ENCODE assay signal across 23 cellular contexts in the genomic region with DNA sequence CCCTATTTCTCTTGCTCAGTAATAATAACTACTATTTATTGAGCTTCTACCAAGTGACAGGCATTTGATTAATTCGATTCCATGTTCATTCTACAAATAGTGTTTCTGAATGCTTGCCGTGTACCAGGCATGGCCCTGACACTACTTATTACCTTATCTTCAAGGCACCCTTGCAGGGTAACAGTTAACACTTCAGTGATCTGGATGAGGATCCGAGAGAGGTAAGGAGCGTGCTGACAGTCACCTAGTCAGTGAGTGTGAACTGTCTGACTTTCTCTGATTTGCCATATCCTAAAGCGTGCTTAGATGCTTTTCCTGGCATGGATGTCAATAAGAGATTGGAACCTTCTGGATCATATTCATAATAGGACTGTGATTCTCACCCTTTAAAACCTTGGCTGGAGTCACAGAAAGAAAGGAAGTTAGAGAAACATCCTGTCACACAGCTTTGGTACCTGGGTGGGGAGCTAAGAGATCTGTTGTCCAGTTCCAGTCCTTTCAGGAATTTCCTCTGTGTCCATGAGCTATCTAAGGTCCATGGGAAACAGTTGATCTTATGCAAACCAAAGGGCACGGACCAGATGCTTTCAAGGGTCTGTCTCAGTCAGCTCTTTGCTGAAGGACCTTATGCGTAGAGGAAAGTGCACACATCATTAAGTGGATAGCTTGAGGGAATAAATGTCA. TPM values are rescaled to one million over a fixed set of nuclear protein-coding genes. Genes with fewer than 3 reads are reported as not detected.
DNase-seq lines count a peak whose midpoint lies in the region; ATAC-seq and TF ChIP-seq lines count a peak whose summit lies in the region.
"Had no signal": no experiment of that assay in that cellular context is flagged by ENCODE, and none has a peak within 500 bp of the region (broad histone marks: within the 10 kb centered on the region; RNA-seq: fewer than 3 reads in every experiment).

No MANE protein-coding gene starts in this region.

- TF ChIP-seq EP300 in suprapubic skin (IDR thresholded peaks at IDR 0.05) = no peak

- H3K27me3 ChIP-seq in gastrocnemius medialis (no peaks in the 10 kb centered on the region), A673 (replicated peaks; ENCODE audit: insufficient read depth, low read depth, low read length, poor library complexity) (no peaks in the 10 kb centered on the region), suprapubic skin (no peaks in the 10 kb centered on the region)
- H3K27me3 ChIP-seq: sigmoid colon, tibial artery had no signal

- H3K4me3 ChIP-seq in gastrocnemius medialis (peak overlapping the region in 1 of 4 donors; percentile 4), A673 (ENCODE audit: low read depth, low read length, poor library complexity, severe bottlenecking) (no peak overlapping the region), suprapubic skin (no peak overlapping the region)
- H3K4me3 ChIP-seq: lower lobe of right lung, sigmoid colon, tibial artery had no signal

- intact Hi-C loops in gastrocnemius medialis (cut with DNase I; ENCODE audit: low total_unique reads) = no loop called here
- intact Hi-C loops in A673 (cut with micrococcal nuclease; ENCODE audit: unreplicated experiment) = no loop called here

- CTCF ChIA-PET in A673 (lab: Charles Lee) = no interaction called here

- H3K27ac ChIP-seq in epithelial cell of prostate (peak overlapping the region; percentile 82), gastrocnemius medialis (peak overlapping the region in 3 of 4 donors; percentile 35 to 62 (median 40)), A673 (ENCODE audit: low read depth, low read length, poor library complexity, severe bottlenecking) (no peak overlapping the region), suprapubic skin (no peak overlapping the region)
- H3K27ac ChIP-seq: lower lobe of right lung, tibial artery had no signal

- whole genome bisulfite sequencing in suprapubic skin = 83% methylated on average over 7 of the region's 7 CpGs

- DNase-seq in epithelial cell of prostate (ENCODE audit: low read depth, low spot score) (no peak), gastrocnemius medialis (no peak), A673 (ENCODE audit: low spot score) (no peak), suprapubic skin (ENCODE audit: low spot score in 2 of 2) (no peak)
- no peak for DNase-seq in activated CD4-positive, CD25-positive, alpha-beta regulatory T cell (lab: John Stamatoyannopoulos, UW)
- DNase-seq in activated T-cell treated with anti-CD3 and anti-CD28 coated beads, Interleukin-2, amount 50 U/mL, for 48 hours = no peak
- DNase-seq: activated CD4-positive, alpha-beta T cell treated with anti-CD3 and anti-CD28 coated beads for 36 hours; CD4-positive, alpha-beta T cell; DMS 273 treated with DMSO at 0.1 percent for 48 hours; HCEC 1CT; immature natural killer cell; lower lobe of right lung; NCI-H1417 treated with DMSO at 0.1 percent for 48 hours; NCI-H2171; NCI-H526; occipital lobe; SHP77; sigmoid colon; stimulated activated CD4-positive, alpha-beta T cell treated with anti-CD3 and anti-CD28 coated beads, Interleukin-1b, Interleukin-23, amount 100 ng/mL, for 48 hours; stimulated activated naive CD4-positive, alpha-beta T cell; tibial artery had no signal

- POLR2A ChIA-PET in A673 (lab: Charles Lee; ENCODE audit: low non-redundant PET) = no interaction called here

- in situ Hi-C loops in gastrocnemius medialis (cut with MboI; ENCODE audit: low sequenced_read_pairs in 4 of 4) = no loop called here

- H3K4me1 ChIP-seq in gastrocnemius medialis (peaks cover 33 to 36% of the 10 kb centered on the region in 2 donors), A673 (ENCODE audit: insufficient read depth, low read length, poor library complexity, severe bottlenecking) (peaks cover 5% of the 10 kb centered on the region), suprapubic skin (peaks cover 20% of the 10 kb centered on the region)

- TF ChIP-seq CTCF in gastrocnemius medialis (IDR thresholded peaks at IDR 0.05 in 4 of 5, conservative IDR thresholded peaks at IDR 0.05 in 1 of 5) (no peak), A673 (conservative IDR thresholded peaks at IDR 0.05; ENCODE audit: low read depth, low read length) (no peak), suprapubic skin (IDR thresholded peaks at IDR 0.05) (no peak)

- H3K36me3 ChIP-seq in gastrocnemius medialis = no peaks in the 10 kb centered on the region
- H3K36me3 ChIP-seq in A673 (ENCODE audit: insufficient read depth, low read length, poor library complexity, severe bottlenecking) = no peaks in the 10 kb centered on the region
- peaks cover 4% of the 10 kb centered on the region for H3K36me3 ChIP-seq in suprapubic skin
- H3K36me3 ChIP-seq: lower lobe of right lung had no signal

- TF ChIP-seq POLR2A in gastrocnemius medialis (IDR thresholded peaks at IDR 0.05) (no peak), suprapubic skin (IDR thresholded peaks at IDR 0.05) (no peak)

- no peaks in the 10 kb centered on the region for H3K9me3 ChIP-seq in gastrocnemius medialis
- no peaks in the 10 kb centered on the region for H3K9me3 ChIP-seq in A673 (ENCODE audit: low read depth, low read length, poor library complexity, severe bottlenecking)
- H3K9me3 ChIP-seq in suprapubic skin = no peaks in the 10 kb centered on the region
- H3K9me3 ChIP-seq: lower lobe of right lung, sigmoid colon, tibial artery had no signal

- ATAC-seq in GM18861 (IDR thresholded peaks at IDR 0.05; ENCODE audit: unreplicated experiment) (peak; percentile 43), HG02852 (IDR thresholded peaks at IDR 0.05; ENCODE audit: unreplicated experiment) (peak; percentile 40), gastrocnemius medialis (peak; percentile 39 to 47)
- ATAC-seq: activated CD4-positive, alpha-beta T cell treated with anti-CD3 and anti-CD28 coated beads for 36 hours had no signal

- BruUV-seq in A673 (replicated peaks; lab: Mats Ljungman, UMichigan) = no TSS peak

RNA-seq across cellular contexts. Expression of a gene that starts 54.8 kb away (rescaled TPM):
- 10 to 100 TPM; 18.3 to 33.2 (median 27.4) TPM for total RNA-seq in gastrocnemius medialis
- 41.2 and 49.1 TPM in 2 replicates for total RNA-seq in A673 (2021)
- 100 to 1,000 TPM in 1 of 4 donors, 10 to 100 TPM in 3; 48.6 to 148 (median 74.8) TPM for total RNA-seq in suprapubic skin

Comparison
In these comparisons a context has a peak if more than half of its experiments do, and no peak if none do; other contexts are left out.
1. H3K27ac ChIP-seq: peak in epithelial cell of prostate (single experiment) and gastrocnemius medialis (3 of 4); none in A673 (single experiment) and suprapubic skin (single experiment).
2. Peak in every context shown above with its lines, with median percentiles within 50 percentile points of each other: ATAC-seq.